In the genomic region with DNA sequence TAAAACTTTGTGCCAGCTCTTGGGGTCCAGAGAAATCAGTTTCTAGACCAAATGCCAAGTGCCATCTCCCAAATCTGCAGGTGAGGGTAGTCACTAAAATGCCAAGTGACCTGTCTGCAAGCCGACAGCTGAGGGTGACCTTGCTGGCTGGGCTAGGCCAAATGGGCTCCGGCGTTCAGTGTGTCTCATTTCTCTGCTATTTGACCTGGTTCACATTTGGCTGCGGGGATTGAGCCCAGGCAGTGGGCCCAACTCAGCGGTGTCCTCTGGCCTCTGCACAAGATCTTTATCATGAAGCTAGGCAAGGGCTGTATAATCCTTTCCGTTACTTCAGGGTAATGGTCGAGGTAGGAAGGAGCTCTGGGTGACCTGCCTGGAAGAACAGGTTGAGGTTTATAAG, we compare ENCODE assay signal across 1 cellular context.
TF ChIP-seq lines count a peak whose summit lies in the region.

No MANE protein-coding gene starts in this region.

TF ChIP-seq in H1, 55 proteins besides CTCF, POLR2A, EP300 and RAD21:
- no peak for TF ChIP-seq CHD1 (IDR thresholded peaks at IDR 0.05; ENCODE audit: low read depth, low read length)
